In the genomic region with DNA sequence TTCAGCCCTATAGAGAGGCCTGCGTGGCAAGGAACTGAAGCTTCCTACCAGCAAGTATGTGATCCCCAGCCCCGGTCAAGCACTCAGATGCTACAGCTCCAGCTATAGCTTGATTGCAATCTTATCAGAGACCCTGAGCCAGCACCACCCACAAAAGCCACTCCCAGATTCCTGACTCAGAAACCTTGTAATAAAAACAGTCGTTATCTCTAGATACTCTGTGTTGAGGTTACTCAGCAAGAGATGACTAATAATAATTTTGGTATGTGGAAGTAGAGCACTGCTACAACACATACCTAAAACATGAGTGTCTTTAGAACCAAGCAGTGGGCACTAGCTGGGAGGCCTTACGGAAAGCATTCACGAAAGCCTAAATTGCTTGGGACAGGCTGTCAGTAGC, we compare ENCODE assay signal across 13 cellular contexts.
A peak's percentile ranks its signal among the peaks of the same experiment; 100 is the strongest.
DNase-seq lines count a peak whose midpoint lies in the region; ATAC-seq and TF ChIP-seq lines count a peak whose summit lies in the region.
"Had no signal": no experiment of that assay in that cellular context is flagged by ENCODE, and none has a peak within 500 bp of the region (broad histone marks: within the 10 kb centered on the region; RNA-seq: fewer than 3 reads in every experiment).

No MANE protein-coding gene starts in this region.

- ATAC-seq in HG03025 (IDR thresholded peaks at IDR 0.05; ENCODE audit: low FRiP score, unreplicated experiment) = no peak

- no peaks in the 10 kb centered on the region for H3K27me3 Mint-ChIP-seq in activated CD4-positive, alpha-beta memory T cell treated with anti-CD3 and anti-CD28 coated beads for 36 hours
- H3K27me3 Mint-ChIP-seq in activated CD4-positive, alpha-beta memory T cell treated with anti-CD3 and anti-CD28 coated beads, Interleukin-2, amount 10 ng/mL, durations not matched to agents 7 days and 5 days = no peaks in the 10 kb centered on the region

- no peak for TF ChIP-seq CTCF in SK-N-SH (IDR thresholded peaks at IDR 0.05)

- no peaks in the 10 kb centered on the region for H3K9me3 ChIP-seq in effector memory CD4-positive, alpha-beta T cell (ENCODE audit: control insufficient read depth, low read length)
- H3K9me3 ChIP-seq in SK-N-SH = no peaks in the 10 kb centered on the region
- H3K9me3 ChIP-seq: BE2C had no signal

- H3K27me3 ChIP-seq in effector memory CD4-positive, alpha-beta T cell (replicated peaks; ENCODE audit: control insufficient read depth, insufficient read depth, low read length, poor library complexity, severe bottlenecking) = no peaks in the 10 kb centered on the region
- no peaks in the 10 kb centered on the region for H3K27me3 ChIP-seq in SK-N-SH (ENCODE audit: insufficient read depth)
- H3K27me3 ChIP-seq: BE2C, upper lobe of left lung had no signal

- TF ChIP-seq RAD21 in SK-N-SH (IDR thresholded peaks at IDR 0.05; ENCODE audit: low read length) = no peak

- H3K79me2 ChIP-seq in SK-N-SH (ENCODE audit: insufficient read depth) = no peaks in the 10 kb centered on the region

- no peaks in the 10 kb centered on the region for H3K9me2 ChIP-seq in SK-N-SH

- no peaks in the 10 kb centered on the region for H3K4me1 ChIP-seq in effector memory CD4-positive, alpha-beta T cell (ENCODE audit: control insufficient read depth, insufficient read depth, low read length, poor library complexity, severe bottlenecking)
- no peaks in the 10 kb centered on the region for H3K4me1 ChIP-seq in SK-N-SH (ENCODE audit: control insufficient read depth in 1 of 2, insufficient read depth in 2 of 2, low read depth in 1 of 2, low read length in 1 of 2)
- H3K4me1 ChIP-seq: BE2C, upper lobe of left lung had no signal

- peak; percentile 38 for DNase-seq in activated CD4-positive, alpha-beta memory T cell treated with anti-CD3 and anti-CD28 coated beads for 36 hours
- no peak for DNase-seq in activated CD4-positive, alpha-beta memory T cell treated with anti-CD3 and anti-CD28 coated beads, Interleukin-2, amount 10 ng/mL, durations not matched to agents 7 days and 5 days
- DNase-seq in SW480 (ENCODE audit: low spot score) = peak; percentile 100
- DNase-seq in fibroblast of the conjunctiva (ENCODE audit: low read depth) = peak; percentile 4
- DNase-seq in stimulated activated CD8-positive, alpha-beta memory T cell treated with anti-CD3 and anti-CD28 coated beads, Interleukin-4, amount 100 ng/mL, for 48 hours = peak; percentile 54
- DNase-seq in effector memory CD4-positive, alpha-beta T cell = no peak
- no peak for DNase-seq in SK-N-SH
- DNase-seq: activated gamma-delta T cell treated with Interleukin-2 at 50 U/mL for 16 hours, BE2C, NCI-H2171, upper lobe of left lung had no signal

- H3K36me3 ChIP-seq in effector memory CD4-positive, alpha-beta T cell (ENCODE audit: control insufficient read depth, insufficient read depth, low read length) = no peaks in the 10 kb centered on the region
- no peaks in the 10 kb centered on the region for H3K36me3 ChIP-seq in SK-N-SH (replicated peaks in 1 of 2; ENCODE audit: control insufficient read depth in 1 of 2, insufficient read depth in 2 of 2, low read length in 1 of 2)
- H3K36me3 ChIP-seq: BE2C, upper lobe of left lung had no signal

- H3K36me3 Mint-ChIP-seq in activated CD4-positive, alpha-beta memory T cell treated with anti-CD3 and anti-CD28 coated beads for 36 hours = no peaks in the 10 kb centered on the region
- H3K36me3 Mint-ChIP-seq in activated CD4-positive, alpha-beta memory T cell treated with anti-CD3 and anti-CD28 coated beads, Interleukin-2, amount 10 ng/mL, durations not matched to agents 7 days and 5 days (ENCODE audit: low read depth) = no peaks in the 10 kb centered on the region

- no peaks in the 10 kb centered on the region for H4K20me1 ChIP-seq in SK-N-SH (ENCODE audit: insufficient read depth)

- H3K27ac ChIP-seq in effector memory CD4-positive, alpha-beta T cell (ENCODE audit: insufficient read depth, low read length, poor library complexity, severe bottlenecking) = no peak overlapping the region
- no peak overlapping the region for H3K27ac ChIP-seq in SK-N-SH (ENCODE audit: low read depth in 2 of 2, low read length in 1 of 2)
- H3K27ac ChIP-seq: upper lobe of left lung had no signal

- no peak overlapping the region for H3K4me2 ChIP-seq in SK-N-SH

- no peak overlapping the region for H3K9ac ChIP-seq in SK-N-SH

- POLR2A ChIA-PET in activated CD4-positive, alpha-beta memory T cell treated with anti-CD3 and anti-CD28 coated beads for 36 hours (lab: Charles Lee) = no interaction called here
- POLR2A ChIA-PET in activated CD4-positive, alpha-beta memory T cell treated with anti-CD3 and anti-CD28 coated beads, Interleukin-2, amount 10 ng/mL, durations not matched to agents 7 days and 5 days (lab: Charles Lee) = no interaction called here
- POLR2A ChIA-PET in SK-N-SH (lab: Yijun Ruan, JAX) = no interaction called here

- no peak overlapping the region for H3K4me3 Mint-ChIP-seq in activated CD4-positive, alpha-beta memory T cell treated with anti-CD3 and anti-CD28 coated beads for 36 hours
- H3K4me3 Mint-ChIP-seq in activated CD4-positive, alpha-beta memory T cell treated with anti-CD3 and anti-CD28 coated beads, Interleukin-2, amount 10 ng/mL, durations not matched to agents 7 days and 5 days = no peak overlapping the region
- H3K4me3 Mint-ChIP-seq: memory B cell had no signal

- no peak overlapping the region for H3K4me3 ChIP-seq in effector memory CD4-positive, alpha-beta T cell (ENCODE audit: insufficient read depth, low read depth, low read length, poor library complexity, severe bottlenecking)
- no peak overlapping the region for H3K4me3 ChIP-seq in SK-N-SH (ENCODE audit: low read depth in 2 of 2, low read length in 1 of 2)
- H3K4me3 ChIP-seq: upper lobe of left lung had no signal

- intact Hi-C loops in activated CD4-positive, alpha-beta memory T cell treated with anti-CD3 and anti-CD28 coated beads for 36 hours (cut with micrococcal nuclease) = no loop called here

- H3K9me3 Mint-ChIP-seq in activated CD4-positive, alpha-beta memory T cell treated with anti-CD3 and anti-CD28 coated beads for 36 hours = no peaks in the 10 kb centered on the region
- peaks cover 12% of the 10 kb centered on the region for H3K9me3 Mint-ChIP-seq in activated CD4-positive, alpha-beta memory T cell treated with anti-CD3 and anti-CD28 coated beads, Interleukin-2, amount 10 ng/mL, durations not matched to agents 7 days and 5 days

- no peak overlapping the region for H2AFZ ChIP-seq in SK-N-SH (ENCODE audit: low read depth)

- no peak for TF ChIP-seq EP300 in SK-N-SH (IDR thresholded peaks at IDR 0.05; ENCODE audit: borderline replicate concordance in 1 of 2, low read depth in 1 of 2, low read length in 1 of 2)

- peaks cover 24% of the 10 kb centered on the region for H3K4me1 Mint-ChIP-seq in activated CD4-positive, alpha-beta memory T cell treated with anti-CD3 and anti-CD28 coated beads for 36 hours (ENCODE audit: low read depth)
- H3K4me1 Mint-ChIP-seq in activated CD4-positive, alpha-beta memory T cell treated with anti-CD3 and anti-CD28 coated beads, Interleukin-2, amount 10 ng/mL, durations not matched to agents 7 days and 5 days = no peaks in the 10 kb centered on the region

- H3F3A ChIP-seq in SK-N-SH (replicated peaks; ENCODE audit: insufficient read depth) = no peaks in the 10 kb centered on the region

- H3K27ac Mint-ChIP-seq in activated CD4-positive, alpha-beta memory T cell treated with anti-CD3 and anti-CD28 coated beads for 36 hours = no peak overlapping the region
- no peak overlapping the region for H3K27ac Mint-ChIP-seq in activated CD4-positive, alpha-beta memory T cell treated with anti-CD3 and anti-CD28 coated beads, Interleukin-2, amount 10 ng/mL, durations not matched to agents 7 days and 5 days
- H3K27ac Mint-ChIP-seq: memory B cell had no signal

- CTCF ChIA-PET in activated CD4-positive, alpha-beta memory T cell treated with anti-CD3 and anti-CD28 coated beads for 36 hours (lab: Charles Lee) = no interaction called here
- CTCF ChIA-PET in activated CD4-positive, alpha-beta memory T cell treated with anti-CD3 and anti-CD28 coated beads, Interleukin-2, amount 10 ng/mL, durations not matched to agents 7 days and 5 days (lab: Charles Lee) = no interaction called here
- CTCF ChIA-PET in SK-N-SH (lab: Yijun Ruan, JAX) = interaction anchor here (0.7 to 1.3 kb wide), 2 partner anchors 10 to 84 kb away, joined by 3 read pairs; no protein-coding TSS in a partner anchor

- WGBS in SK-N-SH (ENCODE audit: low lambda C conversion rate) = 31% methylated on average over 5 of the region's 5 CpGs

TF ChIP-seq in SK-N-SH, 30 proteins besides CTCF, POLR2A, EP300 and RAD21 (continues in another document):
- TF ChIP-seq RCOR1 (IDR thresholded peaks at IDR 0.05; ENCODE audit: low read length) (no peak), SMC3 (IDR thresholded peaks at IDR 0.05; ENCODE audit: low read depth, low read length) (no peak), MEF2A (IDR thresholded peaks at IDR 0.05; ENCODE audit: borderline replicate concordance, low read depth) (no peak), RFX5 (IDR thresholded peaks at IDR 0.05; ENCODE audit: low read length) (no peak), SIN3A (IDR thresholded peaks at IDR 0.05; ENCODE audit: borderline replicate concordance, low read depth, low read length) (no peak), TAF1 (IDR thresholded peaks at IDR 0.05; ENCODE audit: borderline replicate concordance, low read depth, low read length) (no peak), FOXM1 (IDR thresholded peaks at IDR 0.05; ENCODE audit: low read depth) (no peak), ELF1 (IDR thresholded peaks at IDR 0.05) (no peak), GATA2 (CRISPR knock-in tag; IDR thresholded peaks at IDR 0.05) (no peak), FOSL2 (IDR thresholded peaks at IDR 0.05; ENCODE audit: borderline replicate concordance, low read depth) (no peak)
- TF ChIP-seq, protein P1, sequence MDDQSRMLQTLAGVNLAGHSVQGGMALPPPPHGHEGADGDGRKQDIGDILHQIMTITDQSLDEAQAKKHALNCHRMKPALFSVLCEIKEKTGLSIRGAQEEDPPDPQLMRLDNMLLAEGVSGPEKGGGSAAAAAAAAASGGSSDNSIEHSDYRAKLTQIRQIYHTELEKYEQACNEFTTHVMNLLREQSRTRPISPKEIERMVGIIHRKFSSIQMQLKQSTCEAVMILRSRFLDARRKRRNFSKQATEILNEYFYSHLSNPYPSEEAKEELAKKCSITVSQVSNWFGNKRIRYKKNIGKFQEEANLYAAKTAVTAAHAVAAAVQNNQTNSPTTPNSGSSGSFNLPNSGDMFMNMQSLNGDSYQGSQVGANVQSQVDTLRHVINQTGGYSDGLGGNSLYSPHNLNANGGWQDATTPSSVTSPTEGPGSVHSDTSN (IDR thresholded peaks at IDR 0.05) = no peak
- TF ChIP-seq, protein P2, sequence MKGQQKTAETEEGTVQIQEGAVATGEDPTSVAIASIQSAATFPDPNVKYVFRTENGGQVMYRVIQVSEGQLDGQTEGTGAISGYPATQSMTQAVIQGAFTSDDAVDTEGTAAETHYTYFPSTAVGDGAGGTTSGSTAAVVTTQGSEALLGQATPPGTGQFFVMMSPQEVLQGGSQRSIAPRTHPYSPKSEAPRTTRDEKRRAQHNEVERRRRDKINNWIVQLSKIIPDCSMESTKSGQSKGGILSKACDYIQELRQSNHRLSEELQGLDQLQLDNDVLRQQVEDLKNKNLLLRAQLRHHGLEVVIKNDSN (IDR thresholded peaks at IDR 0.05; ENCODE audit: borderline replicate concordance, low read depth) = no peak

Comparison
In these comparisons a context has a peak if more than half of its experiments do, and no peak if none do; other contexts are left out.
1. DNase-seq: peak in activated CD4-positive, alpha-beta memory T cell treated with anti-CD3 and anti-CD28 coated beads for 36 hours (single experiment), SW480 (single experiment), fibroblast of the conjunctiva (single experiment) and stimulated activated CD8-positive, alpha-beta memory T cell treated with anti-CD3 and anti-CD28 coated beads, Interleukin-4, amount 100 ng/mL, for 48 hours (single experiment); none in activated CD4-positive, alpha-beta memory T cell treated with anti-CD3 and anti-CD28 coated beads, Interleukin-2, amount 10 ng/mL, durations not matched to agents 7 days and 5 days (single experiment), effector memory CD4-positive, alpha-beta T cell (0 of 3) and SK-N-SH (single experiment).